Comparison of ENCODE assay signal across 1 cellular context in the genomic region with DNA sequence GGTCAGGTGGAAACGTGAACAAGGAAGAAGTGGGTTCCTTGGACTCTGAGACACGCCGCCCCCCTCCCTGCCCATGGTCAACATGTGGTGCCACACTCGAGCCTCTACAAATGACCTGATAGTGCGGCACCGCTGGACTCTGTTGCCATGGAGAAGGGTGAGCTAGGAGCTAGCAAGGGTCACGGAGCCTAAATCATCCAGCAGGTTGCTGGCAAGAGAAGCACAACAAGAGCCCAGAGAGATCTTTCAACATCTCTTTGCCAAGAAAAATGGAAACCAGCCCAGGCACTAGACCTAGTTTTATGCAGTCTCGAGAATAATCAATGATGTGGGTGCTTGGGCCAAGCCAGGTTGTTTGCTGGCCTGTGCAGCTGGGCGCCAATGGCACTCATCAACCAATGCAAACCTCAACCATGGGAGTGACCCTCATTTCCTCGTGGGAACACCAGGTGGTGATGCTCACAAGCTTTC.
TF ChIP-seq lines count a peak whose summit lies in the region.

No MANE protein-coding gene starts in this region.

TF ChIP-seq in H1, 55 proteins besides CTCF, POLR2A, EP300 and RAD21:
- no peak for TF ChIP-seq SIRT6 (IDR thresholded peaks at IDR 0.05; ENCODE audit: low read length)
- no peak for TF ChIP-seq SP1 (IDR thresholded peaks at IDR 0.05; ENCODE audit: low read depth, low read length)
- no peak for TF ChIP-seq PHF8 (conservative IDR thresholded peaks at IDR 0.05; ENCODE audit: low read depth, low read length)
- no peak for TF ChIP-seq GABPA (IDR thresholded peaks at IDR 0.05; ENCODE audit: borderline replicate concordance, insufficient read depth, low read length)
- TF ChIP-seq SUZ12 (IDR thresholded peaks at IDR 0.05; ENCODE audit: low read length): no peak
- TF ChIP-seq, protein P1, sequence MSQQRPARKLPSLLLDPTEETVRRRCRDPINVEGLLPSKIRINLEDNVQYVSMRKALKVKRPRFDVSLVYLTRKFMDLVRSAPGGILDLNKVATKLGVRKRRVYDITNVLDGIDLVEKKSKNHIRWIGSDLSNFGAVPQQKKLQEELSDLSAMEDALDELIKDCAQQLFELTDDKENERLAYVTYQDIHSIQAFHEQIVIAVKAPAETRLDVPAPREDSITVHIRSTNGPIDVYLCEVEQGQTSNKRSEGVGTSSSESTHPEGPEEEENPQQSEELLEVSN (IDR thresholded peaks at IDR 0.05): no peak
- TF ChIP-seq KDM1A (IDR thresholded peaks at IDR 0.05; ENCODE audit: borderline replicate concordance, low read length): no peak
- TF ChIP-seq NRF1 (IDR thresholded peaks at IDR 0.05; ENCODE audit: low read depth, low read length): no peak
- TF ChIP-seq, protein P2, sequence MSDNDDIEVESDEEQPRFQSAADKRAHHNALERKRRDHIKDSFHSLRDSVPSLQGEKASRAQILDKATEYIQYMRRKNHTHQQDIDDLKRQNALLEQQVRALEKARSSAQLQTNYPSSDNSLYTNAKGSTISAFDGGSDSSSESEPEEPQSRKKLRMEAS (IDR thresholded peaks at IDR 0.05): no peak
- no peak for TF ChIP-seq SIX5 (IDR thresholded peaks at IDR 0.05; ENCODE audit: low read depth, low read length)
